In genomic region chr16:7097537-7097936, GRCh38 we compare ENCODE assay signal across 3 cellular contexts.
TF ChIP-seq lines count a peak whose summit lies in the region.

No MANE protein-coding gene starts in this region.

TF ChIP-seq in A549, 52 proteins besides CTCF, POLR2A, EP300 and RAD21:
- TF ChIP-seq MAFK (IDR thresholded peaks at IDR 0.05; ENCODE audit: partially characterized antibody) (peak; percentile 90), BHLHE40 (IDR thresholded peaks at IDR 0.05; ENCODE audit: low read depth, low read length) (no peak)

TF ChIP-seq in IMR-90, 13 proteins besides CTCF, POLR2A, EP300 and RAD21:
- no peak for TF ChIP-seq MAZ (IDR thresholded peaks at IDR 0.05; ENCODE audit: borderline replicate concordance, low read depth, low read length)
- no peak for TF ChIP-seq MXI1 (IDR thresholded peaks at IDR 0.05; ENCODE audit: borderline replicate concordance, low read depth, low read length)
- peak; percentile 93 for TF ChIP-seq MAFK (IDR thresholded peaks at IDR 0.05; ENCODE audit: low read depth, low read length)
- TF ChIP-seq ELK1 (IDR thresholded peaks at IDR 0.05; ENCODE audit: borderline replicate concordance, low read depth, low read length), result no peak

TF ChIP-seq in H1, 55 proteins besides CTCF, POLR2A, EP300 and RAD21:
- TF ChIP-seq SIRT6 (IDR thresholded peaks at IDR 0.05; ENCODE audit: low read length) (no peak), E2F6 (IDR thresholded peaks at IDR 0.05) (no peak), CEBPB (IDR thresholded peaks at IDR 0.05; ENCODE audit: low read depth, low read length) (no peak), MAFK (IDR thresholded peaks at IDR 0.05; ENCODE audit: low read depth, low read length) (peak; percentile 88)
